In genomic region chr2:9809064-9809356, GRCh38 we compare ENCODE assay signal across 19 cellular contexts. TPM values are rescaled to one million over a fixed set of nuclear protein-coding genes. Genes with fewer than 3 reads are reported as not detected.
DNase-seq lines count a peak whose midpoint lies in the region; ATAC-seq, FAIRE-seq and TF ChIP-seq lines count a peak whose summit lies in the region.
"Had no signal": no experiment of that assay in that cellular context is flagged by ENCODE, and none has a peak within 500 bp of the region (broad histone marks: within the 10 kb centered on the region; RNA-seq: fewer than 3 reads in every experiment).

No MANE protein-coding gene starts in this region.

- 48% methylated on average over 3 of the region's 4 CpGs; no CpG with 5 or more reads in 1 of the 2 donors for WGBS in thyroid gland, 2 donors

- peak; percentile 20 for DNase-seq in DMS153 (lab: John Stamatoyannopoulos, UW)
- no peak for DNase-seq in DMS153 treated with DMSO at 0.1 percent for 48 hours (lab: John Stamatoyannopoulos, UW; ENCODE audit: unreplicated experiment)
- DNase-seq in PC-3: peak; percentile 93
- no peak for DNase-seq in keratinocyte (ENCODE audit: low read depth, low spot score)
- DNase-seq in thyroid gland: peak; percentile 85 to 89
- no peak for DNase-seq in left ventricle myocardium inferior
- DNase-seq: 8988T; activated CD4-positive, alpha-beta T cell treated with anti-CD3 and anti-CD28 coated beads, Interleukin-2, amount 50 U/mL, for 4 hours; effector CD8-positive, alpha-beta T cell; MV-4-11; naive thymus-derived CD8-positive, alpha-beta T cell; NCI-H2171 treated with DMSO at 0.1 percent for 48 hours had no signal

- peaks cover 42% of the 10 kb centered on the region for H3K4me1 ChIP-seq in PC-3 (ENCODE audit: insufficient read depth, low read length)
- H3K4me1 ChIP-seq in keratinocyte (ENCODE audit: control insufficient read depth, extremely low read depth, insufficient read depth, low read length): peaks cover 41% of the 10 kb centered on the region
- H3K4me1 ChIP-seq in thyroid gland: peaks cover 14 to 25% of the 10 kb centered on the region in 2 donors
- H3K4me1 ChIP-seq in left ventricle myocardium inferior: peaks cover 10% of the 10 kb centered on the region

- H3K4me3 ChIP-seq in PC-3 (ENCODE audit: low read length) (no peak overlapping the region; the same call in 1 of the 2 replicates), keratinocyte (ENCODE audit: control insufficient read depth in 2 of 3, extremely low read depth in 1 of 3, insufficient read depth in 2 of 3, low read depth in 1 of 3, low read length in 3 of 3) (no peak overlapping the region), thyroid gland (replicated peaks in 1 of 3) (no peak overlapping the region), left ventricle myocardium inferior (no peak overlapping the region)
- H3K4me3 ChIP-seq: BLaER1 treated with 17β-estradiol and CSF1 and Interleukin-3, amounts not matched to agents 10 nM and 100 nM; cardiac muscle cell; HAP-1; SK-N-MC had no signal

- BruUV-seq in PC-3 (replicated peaks; lab: Mats Ljungman, UMichigan): no TSS peak

- peak; percentile 82 for FAIRE-seq in keratinocyte (lab: Jason Lieb, UNC)
- FAIRE-seq: HepG2 had no signal

- no peaks in the 10 kb centered on the region for H3F3A ChIP-seq in PC-3 (ENCODE audit: low read length, unreplicated experiment)

- intact Hi-C loops in PC-3 (cut with micrococcal nuclease): no loop called here
- intact Hi-C loops in thyroid gland (cut with DNase I): loop anchor here (10.0 kb wide), 3 partner anchors 136 to 626 kb away; no protein-coding TSS in a partner anchor
- intact Hi-C loops in left ventricle myocardium inferior (cut with micrococcal nuclease): no loop called here

- POLR2A ChIA-PET in PC-3 (lab: Charles Lee; ENCODE audit: unreplicated experiment): no interaction called here

- no peak for TF ChIP-seq POLR2A in thyroid gland (IDR thresholded peaks at IDR 0.05)

- no peaks in the 10 kb centered on the region for H3K9me1 ChIP-seq in keratinocyte (ENCODE audit: control insufficient read depth, extremely low read depth, insufficient read depth, low read length)

- H3K27me3 ChIP-seq in PC-3 (ENCODE audit: low read length): no peaks in the 10 kb centered on the region
- H3K27me3 ChIP-seq in keratinocyte (ENCODE audit: control insufficient read depth, extremely low read depth, insufficient read depth, low read length): no peaks in the 10 kb centered on the region
- H3K27me3 ChIP-seq in thyroid gland: no peaks in the 10 kb centered on the region
- H3K27me3 ChIP-seq in left ventricle myocardium inferior (ENCODE audit: low read depth): no peaks in the 10 kb centered on the region
- H3K27me3 ChIP-seq: BLaER1 treated with 17β-estradiol and CSF1 and Interleukin-3, amounts not matched to agents 10 nM and 100 nM; cardiac muscle cell had no signal

- H3K9me3 ChIP-seq in PC-3 (ENCODE audit: low read length) (no peaks in the 10 kb centered on the region), keratinocyte (ENCODE audit: control insufficient read depth, low read depth, low read length) (no peaks in the 10 kb centered on the region), thyroid gland (no peaks in the 10 kb centered on the region), left ventricle myocardium inferior (replicated peaks) (no peaks in the 10 kb centered on the region)
- H3K9me3 ChIP-seq: HAP-1 had no signal

- H3K79me2 ChIP-seq in PC-3 (ENCODE audit: low read length): no peaks in the 10 kb centered on the region
- H3K79me2 ChIP-seq in keratinocyte (ENCODE audit: control insufficient read depth, insufficient read depth, low read length): no peaks in the 10 kb centered on the region

- H3K4me2 ChIP-seq in PC-3 (ENCODE audit: low read length) (peak overlapping the region; percentile 85), keratinocyte (ENCODE audit: control insufficient read depth, extremely low read depth, insufficient read depth, low read depth, low read length) (peak overlapping the region; percentile 20)

- no peak for TF ChIP-seq CTCF in PC-3 (conservative IDR thresholded peaks at IDR 0.05; ENCODE audit: low read depth, low read length)
- TF ChIP-seq CTCF in keratinocyte (optimal IDR thresholded peaks at IDR 0.05 in 1 of 3, IDR thresholded peaks at IDR 0.05 in 1 of 3, conservative IDR thresholded peaks at IDR 0.05 in 1 of 3; ENCODE audit: extremely low read depth in 1 of 3, insufficient read depth in 2 of 3, low read length in 3 of 3): no peak
- TF ChIP-seq CTCF in thyroid gland (IDR thresholded peaks at IDR 0.05): no peak
- TF ChIP-seq CTCF in left ventricle myocardium inferior (IDR thresholded peaks at IDR 0.05; ENCODE audit: borderline replicate concordance): no peak

- H3K27ac ChIP-seq in PC-3 (ENCODE audit: low read length) (peak overlapping the region; percentile 68), keratinocyte (ENCODE audit: control insufficient read depth, insufficient read depth, low read length) (no peak overlapping the region), thyroid gland (peak overlapping the region in 1 of 3 donors; percentile 56), left ventricle myocardium inferior (replicated peaks) (no peak overlapping the region)
- H3K27ac ChIP-seq: BLaER1 treated with 17β-estradiol and CSF1 and Interleukin-3, amounts not matched to agents 10 nM and 100 nM; cardiac muscle cell; SK-N-MC had no signal

- ATAC-seq in PC-3: peak; percentile 50
- ATAC-seq in HG02610 (IDR thresholded peaks at IDR 0.05; ENCODE audit: unreplicated experiment): no peak
- no peak for ATAC-seq in HG03469 (IDR thresholded peaks at IDR 0.05; ENCODE audit: unreplicated experiment)
- ATAC-seq: HepG2; naive thymus-derived CD8-positive, alpha-beta T cell had no signal

- H3K9me2 ChIP-seq in PC-3 (replicated peaks; ENCODE audit: low read length): no peaks in the 10 kb centered on the region

- peak overlapping the region; percentile 29; the same call in 1 of the 2 replicates for H3K9ac ChIP-seq in PC-3 (ENCODE audit: low read length)
- H3K9ac ChIP-seq in keratinocyte (ENCODE audit: control insufficient read depth, extremely low read depth, insufficient read depth, low read length): no peak overlapping the region
- H3K9ac ChIP-seq: BLaER1 treated with 17β-estradiol and CSF1 and Interleukin-3, amounts not matched to agents 10 nM and 100 nM had no signal

- peak overlapping the region; percentile 83 for H2AFZ ChIP-seq in PC-3 (ENCODE audit: low read length)
- peak overlapping the region; percentile 76 for H2AFZ ChIP-seq in keratinocyte (ENCODE audit: control insufficient read depth, low read length)

- dilution Hi-C loops in keratinocyte (cut with MboI; ENCODE audit: extremely low pct_ligation_motif_present, low sequenced_read_pairs): no loop called here

- no peaks in the 10 kb centered on the region for H4K20me1 ChIP-seq in PC-3 (ENCODE audit: low read length)
- H4K20me1 ChIP-seq in keratinocyte (ENCODE audit: control insufficient read depth, extremely low read depth, insufficient read depth, low read length): no peaks in the 10 kb centered on the region
- H4K20me1 ChIP-seq: BLaER1 treated with 17β-estradiol and CSF1 and Interleukin-3, amounts not matched to agents 10 nM and 100 nM had no signal

- H3K36me3 ChIP-seq in PC-3 (ENCODE audit: low read depth, low read length) (no peaks in the 10 kb centered on the region), keratinocyte (ENCODE audit: control insufficient read depth in 2 of 2, extremely low read depth in 1 of 2, insufficient read depth in 2 of 2, low read length in 2 of 2) (no peaks in the 10 kb centered on the region), thyroid gland (no peaks in the 10 kb centered on the region), left ventricle myocardium inferior (no peaks in the 10 kb centered on the region)
- H3K36me3 ChIP-seq: BLaER1 treated with 17β-estradiol and CSF1 and Interleukin-3, amounts not matched to agents 10 nM and 100 nM; cardiac muscle cell; HAP-1 had no signal

- CTCF ChIA-PET in PC-3 (lab: Charles Lee): no interaction called here

RNA-seq across cellular contexts. Expression of gene TAF1B, which starts 34.3 kb away (rescaled TPM):
- total RNA-seq in PC-3 (2014; rRNA removed): 24.1 and 39.5 TPM in 2 replicates
- polyA plus RNA-seq in keratinocyte: 10.2 to 16.5 TPM (median 13.2 TPM) in 3 replicates
- polyA plus RNA-seq in keratinocyte (2011; ENCODE audit: low read depth): 5.4 TPM
- polyA plus RNA-seq in keratinocyte (2011; cell fraction: cytosol; rRNA removed): 7.1 and 14.3 TPM in 2 replicates
- 17.5 and 18.6 TPM in 2 replicates for polyA plus RNA-seq in keratinocyte (2011; cell fraction: nucleus; rRNA removed)
- polyA plus RNA-seq in keratinocyte (2012; ENCODE audit: low replicate concordance): 7.3 and 12.9 TPM in 2 replicates
- 9.2 to 20.1 TPM (median 13.9 TPM) in 3 replicates for polyA minus RNA-seq in keratinocyte
- 15.3 TPM for polyA minus RNA-seq in keratinocyte (2011; cell fraction: cytosol; rRNA and poly(A)+ RNA removed)
- 13.8 and 30.7 TPM in 2 replicates for polyA minus RNA-seq in keratinocyte (2011; cell fraction: nucleus; rRNA and poly(A)+ RNA removed)
- 10 to 100 TPM; 18.6 to 33.9 (median 25.8) TPM for total RNA-seq in thyroid gland
- total RNA-seq in left ventricle myocardium inferior: 4.2 TPM

Comparison
In these comparisons a context has a peak if more than half of its experiments do, and no peak if none do; other contexts are left out.
1. DNase-seq: peak in DMS153 (single experiment), PC-3 (single experiment) and thyroid gland (2 of 2); none in DMS153 treated with DMSO at 0.1 percent for 48 hours (single experiment), keratinocyte (single experiment) and left ventricle myocardium inferior (single experiment).